In genomic region chr1:88684482-88685238, GRCh38 we compare ENCODE assay signal across 1 cellular context.
TF ChIP-seq lines count a peak whose summit lies in the region.

No MANE protein-coding gene starts in this region.

TF ChIP-seq in HepG2, 621 proteins besides CTCF, POLR2A, EP300 and RAD21 (continued from another document and continues in another):
- TF ChIP-seq ZNF773 (CRISPR knock-in tag; IDR thresholded peaks at IDR 0.05; ENCODE audit: borderline replicate concordance) (peak; percentile 17; the same call in 1 of the 2 replicates), CEBPZ (IDR thresholded peaks at IDR 0.05; ENCODE audit: low read length) (no peak), ZNF639 (CRISPR knock-in tag; conservative IDR thresholded peaks at IDR 0.05) (no peak), ZBTB33 (CRISPR knock-in tag; IDR thresholded peaks at IDR 0.05) (no peak), CBFB (CRISPR knock-in tag; IDR thresholded peaks at IDR 0.05) (peak; percentile 39; the same call in 1 of the 2 replicates), ZNF143 (CRISPR knock-in tag; IDR thresholded peaks at IDR 0.05) (no peak), SP4 (CRISPR knock-in tag; IDR thresholded peaks at IDR 0.05) (0 out of 2 replicates have a peak, but pooled peaks have one; percentile 14), ZBTB25 (CRISPR knock-in tag; IDR thresholded peaks at IDR 0.05) (no peak), ZMAT3 (CRISPR knock-in tag; conservative IDR thresholded peaks at IDR 0.05) (0 out of 2 replicates have a peak, but pooled peaks have one; percentile 56), ZNF879 (CRISPR knock-in tag; IDR thresholded peaks at IDR 0.05) (no peak), ISL2 (CRISPR knock-in tag; IDR thresholded peaks at IDR 0.05) (0 out of 2 replicates have a peak, but pooled peaks have one; percentile 27), ZNF724P (CRISPR knock-in tag; IDR thresholded peaks at IDR 0.05; ENCODE audit: borderline replicate concordance) (no peak), SUZ12 (IDR thresholded peaks at IDR 0.05; ENCODE audit: low read depth, low read length) (no peak), ZNF530 (CRISPR knock-in tag; IDR thresholded peaks at IDR 0.05; ENCODE audit: low read depth) (no peak), SIN3A (IDR thresholded peaks at IDR 0.05; ENCODE audit: borderline replicate concordance, low read depth, low read length) (peak; percentile 15; the same call in 1 of the 2 replicates), FOXC1 (CRISPR knock-in tag; IDR thresholded peaks at IDR 0.05; ENCODE audit: borderline replicate concordance) (no peak), NR2F2 (IDR thresholded peaks at IDR 0.05; ENCODE audit: borderline replicate concordance, low read depth) (no peak), PRDM4 (CRISPR knock-in tag; IDR thresholded peaks at IDR 0.05; ENCODE audit: borderline replicate concordance) (no peak), KAT2B (IDR thresholded peaks at IDR 0.05; ENCODE audit: borderline replicate concordance, low read depth, low read length) (no peak), FOXA3 (CRISPR knock-in tag; IDR thresholded peaks at IDR 0.05) (no peak), ATAD3A (CRISPR knock-in tag; IDR thresholded peaks at IDR 0.05) (no peak), FOXP4 (CRISPR knock-in tag; IDR thresholded peaks at IDR 0.05) (peak; percentile 21; the same call in 1 of the 2 replicates), FOXM1 (CRISPR knock-in tag; IDR thresholded peaks at IDR 0.05) (no peak), ZNF543 (CRISPR knock-in tag; IDR thresholded peaks at IDR 0.05) (peak; percentile 69; the same call in 1 of the 2 replicates), ZNF30 (CRISPR knock-in tag; IDR thresholded peaks at IDR 0.05) (peak; percentile 44; the same call in 1 of the 2 replicates), REL (CRISPR knock-in tag; conservative IDR thresholded peaks at IDR 0.05) (no peak), ZNF121 (CRISPR knock-in tag; IDR thresholded peaks at IDR 0.05) (no peak), ZNF350 (CRISPR knock-in tag; IDR thresholded peaks at IDR 0.05; ENCODE audit: borderline replicate concordance, low read depth) (peak; percentile 0; the same call in 1 of the 2 replicates), CHD4 (IDR thresholded peaks at IDR 0.05; ENCODE audit: borderline replicate concordance, low read length) (no peak), ZFAT (CRISPR knock-in tag; conservative IDR thresholded peaks at IDR 0.05) (0 out of 2 replicates have a peak, but pooled peaks have one; percentile 42), ZHX1 (CRISPR knock-in tag; IDR thresholded peaks at IDR 0.05; ENCODE audit: low read depth) (no peak), KDM4B (CRISPR knock-in tag; IDR thresholded peaks at IDR 0.05) (no peak), ZNF503 (CRISPR knock-in tag; IDR thresholded peaks at IDR 0.05) (no peak), ZNF3 (CRISPR knock-in tag; IDR thresholded peaks at IDR 0.05) (no peak), HNF4G (IDR thresholded peaks at IDR 0.05; ENCODE audit: borderline replicate concordance, low read depth, low read length) (peak; percentile 16; the same call in 1 of the 2 replicates), HNF4G (CRISPR knock-in tag; IDR thresholded peaks at IDR 0.05; ENCODE audit: borderline replicate concordance, low read depth) (no peak), HMGA1 (CRISPR knock-in tag; conservative IDR thresholded peaks at IDR 0.05) (no peak), HOXA9 (CRISPR knock-in tag; IDR thresholded peaks at IDR 0.05; ENCODE audit: borderline replicate concordance) (no peak), FOSL1 (CRISPR knock-in tag; IDR thresholded peaks at IDR 0.05; ENCODE audit: borderline replicate concordance) (no peak), TERF1 (CRISPR knock-in tag; IDR thresholded peaks at IDR 0.05) (no peak), ZNF564 (CRISPR knock-in tag; IDR thresholded peaks at IDR 0.05) (no peak), ZNF382 (CRISPR knock-in tag; IDR thresholded peaks at IDR 0.05; ENCODE audit: borderline replicate concordance) (no peak)
